Comparison of ENCODE assay signal across 31 cellular contexts in the genomic region with DNA sequence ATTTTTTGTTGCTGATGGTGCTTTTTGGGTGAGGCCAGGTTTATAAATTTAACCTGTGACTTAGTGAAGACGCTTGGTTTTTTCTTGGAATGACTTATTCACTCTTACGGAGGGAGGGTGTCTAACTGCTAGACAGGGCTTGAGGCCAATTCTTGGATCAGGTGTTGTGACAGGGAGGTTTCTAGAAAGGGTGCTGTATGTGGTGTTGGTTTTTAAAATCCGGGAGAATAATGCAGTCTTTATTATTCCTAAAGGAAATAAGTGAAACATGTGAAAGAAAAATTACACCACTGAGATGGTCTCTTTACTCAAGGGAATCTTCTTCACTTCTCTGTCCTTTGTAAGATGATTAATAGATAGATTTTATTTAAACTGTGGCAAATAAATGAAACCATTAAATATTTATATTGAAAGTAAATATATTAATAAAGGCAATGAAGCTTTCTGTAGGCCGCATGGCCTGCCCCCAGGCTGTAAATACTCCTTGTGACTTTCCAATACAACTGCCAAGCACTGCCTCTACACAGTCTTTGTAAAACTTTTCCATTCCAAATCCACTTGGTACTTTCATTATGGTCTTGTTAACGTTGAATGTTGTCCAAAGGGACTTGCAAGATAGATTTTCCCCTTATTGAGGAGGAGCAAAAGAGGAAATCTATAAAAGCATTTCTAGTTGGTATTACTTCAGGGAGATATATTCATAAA.
DNase-seq lines count a peak whose midpoint lies in the region; FAIRE-seq and TF ChIP-seq lines count a peak whose summit lies in the region.
"Had no signal": no experiment of that assay in that cellular context is flagged by ENCODE, and none has a peak within 500 bp of the region (broad histone marks: within the 10 kb centered on the region; RNA-seq: fewer than 3 reads in every experiment).

No MANE protein-coding gene starts in this region.

- TF ChIP-seq POLR2A in H54 (IDR thresholded peaks at IDR 0.05; ENCODE audit: low read depth, low read length): no peak

- DNase-seq in COLO829 (ENCODE audit: low spot score) (peak; percentile 72), H54 (ENCODE audit: insufficient read length, low spot score) (no peak), SK-MEL-5 (ENCODE audit: low read depth, low spot score) (peak; percentile 98), foreskin melanocyte (peak; percentile 56), NOMO-1 treated with dmso at 0.1 percent for 144 hours (lab: John Stamatoyannopoulos, UW; ENCODE audit: unreplicated experiment) (no peak), hypothalamus (lab: John Stamatoyannopoulos, UW) (no peak)
- no peak for DNase-seq in activated CD8-positive, alpha-beta memory T cell treated with anti-CD3 and anti-CD28 coated beads, Interleukin-2, amount 50 U/mL, for 48 hours
- no peak for DNase-seq in stimulated activated CD4-positive, alpha-beta T cell treated with anti-CD3 and anti-CD28 coated beads, Interleukin-12 subunit alpha, Interleukin-12 subunit beta, amount 100 ng/mL, for 4 hours
- DNase-seq: 8988T; ACHN; AML-193; BE2C; C1 segment of cervical spinal cord; Caco-2; Calu3; CD4-positive, alpha-beta memory T cell; CD4-positive, alpha-beta T cell; CD4-positive, CD25-positive, alpha-beta regulatory T cell; CD8-positive, alpha-beta memory T cell; CD8-positive, alpha-beta T cell; COR-L47; DMS 273 treated with DMSO at 0.1 percent for 48 hours; DMS153; DMS53; DMS79; DMS79 treated with DMSO at 0.1 percent for 48 hours; DND-41; EL had no signal

- in situ Hi-C loops in SK-MEL-5 (cut with HindIII; ENCODE audit: low pct_unique_long_range_greater_than_20kb, low sequenced_read_pairs): no loop called here

- FAIRE-seq in H54 (lab: Jason Lieb, UNC): peak; percentile 30
- FAIRE-seq: A204.1, A549, D721Med had no signal

Comparison
In these comparisons a context has a peak if more than half of its experiments do, and no peak if none do; other contexts are left out.
1. DNase-seq: peak in COLO829 (single experiment), SK-MEL-5 (single experiment) and foreskin melanocyte (single experiment); none in H54 (single experiment), activated CD8-positive, alpha-beta memory T cell treated with anti-CD3 and anti-CD28 coated beads, Interleukin-2, amount 50 U/mL, for 48 hours (single experiment), NOMO-1 treated with dmso at 0.1 percent for 144 hours (single experiment), hypothalamus (0 of 51) and stimulated activated CD4-positive, alpha-beta T cell treated with anti-CD3 and anti-CD28 coated beads, Interleukin-12 subunit alpha, Interleukin-12 subunit beta, amount 100 ng/mL, for 4 hours (single experiment).